Comparison of ENCODE assay signal across 16 cellular contexts in genomic region chr2:181421131-181421458, GRCh38. TPM values are rescaled to one million over a fixed set of nuclear protein-coding genes. Genes with fewer than 3 reads are reported as not detected.
A peak's percentile ranks its signal among the peaks of the same experiment; 100 is the strongest.
DNase-seq lines count a peak whose midpoint lies in the region; ATAC-seq, FAIRE-seq and TF ChIP-seq lines count a peak whose summit lies in the region.
"Had no signal": no experiment of that assay in that cellular context is flagged by ENCODE, and none has a peak within 500 bp of the region (broad histone marks: within the 10 kb centered on the region; RNA-seq: fewer than 3 reads in every experiment).

No MANE protein-coding gene starts in this region.

- no peak overlapping the region for H3K27ac ChIP-seq in CD4-positive, alpha-beta T cell (ENCODE audit: low read depth, low read length)
- H3K27ac ChIP-seq in OCI-LY3 (ENCODE audit: low read length), result peak overlapping the region; percentile 72
- H3K27ac ChIP-seq: GM23248, upper lobe of left lung had no signal

- peak overlapping the region; percentile 44 for H3K4me3 ChIP-seq in OCI-LY3 (ENCODE audit: low read length)
- H3K4me3 ChIP-seq: GM23248, upper lobe of left lung had no signal

- no peaks in the 10 kb centered on the region for H3K79me2 ChIP-seq in OCI-LY3 (ENCODE audit: low read length)

- CTCF ChIA-PET in CD4-positive, alpha-beta T cell (lab: Charles Lee), result no interaction called here

- intact Hi-C loops in CD4-positive, alpha-beta T cell (cut with DNase I, micrococcal nuclease), result no loop called here

- TF ChIP-seq POLR2A in GM12892 (IDR thresholded peaks at IDR 0.05; ENCODE audit: low read depth, low read length), result no peak

- no peaks in the 10 kb centered on the region for H3K27me3 Mint-ChIP-seq in CD4-positive, alpha-beta T cell
- peaks cover 0 to 2% (median 2%) of the 10 kb centered on the region in 3 donors for H3K27me3 Mint-ChIP-seq in immature natural killer cell (ENCODE audit: low read depth in 3 of 3)

- no peaks in the 10 kb centered on the region for H3K36me3 ChIP-seq in OCI-LY3 (replicated peaks; ENCODE audit: low read depth, low read length)
- H3K36me3 ChIP-seq: upper lobe of left lung had no signal

- H2AFZ ChIP-seq in OCI-LY3 (ENCODE audit: low read depth, low read length), result peak overlapping the region; percentile 88
- H2AFZ ChIP-seq: GM23248 had no signal

- H3K9me3 Mint-ChIP-seq in CD4-positive, alpha-beta T cell, result no peaks in the 10 kb centered on the region
- H3K9me3 Mint-ChIP-seq in immature natural killer cell, result peaks cover 0 to 3% (median 0%) of the 10 kb centered on the region in 6 donors

- no peaks in the 10 kb centered on the region for H4K20me1 ChIP-seq in OCI-LY3 (ENCODE audit: insufficient read depth, low read length)

- peak; percentile 40 for FAIRE-seq in GM12892 (lab: Jason Lieb, UNC)
- FAIRE-seq: small intestine had no signal

- H3K4me3 Mint-ChIP-seq in CD4-positive, alpha-beta T cell, result no peak overlapping the region
- no peak overlapping the region for H3K4me3 Mint-ChIP-seq in immature natural killer cell

- no peaks in the 10 kb centered on the region for H3K36me3 Mint-ChIP-seq in CD4-positive, alpha-beta T cell (ENCODE audit: low read depth)
- peaks cover 0 to 6% (median 0%) of the 10 kb centered on the region in 3 donors for H3K36me3 Mint-ChIP-seq in immature natural killer cell

- H3K4me2 ChIP-seq in OCI-LY3 (ENCODE audit: low read length), result peak overlapping the region; percentile 76

- H3K27me3 ChIP-seq in CD4-positive, alpha-beta T cell (ENCODE audit: control insufficient read depth, insufficient read depth, low read length), result no peaks in the 10 kb centered on the region
- no peaks in the 10 kb centered on the region for H3K27me3 ChIP-seq in OCI-LY3 (ENCODE audit: low read depth, low read length)
- H3K27me3 ChIP-seq: upper lobe of left lung had no signal

- ATAC-seq in CD4-positive, alpha-beta T cell (ENCODE audit: poor library complexity), result no peak
- ATAC-seq in HG03108 (IDR thresholded peaks at IDR 0.05; ENCODE audit: unreplicated experiment) (no peak), GM18870 (IDR thresholded peaks at IDR 0.05; ENCODE audit: unreplicated experiment) (no peak)

- no peak for DNase-seq in CD4-positive, alpha-beta T cell
- no peak for DNase-seq in GM12892 (ENCODE audit: insufficient read length)
- DNase-seq in immature natural killer cell, result no peak
- no peak for DNase-seq in superior temporal gyrus (ENCODE audit: extremely low spot score)
- DNase-seq in KG1 (lab: John Stamatoyannopoulos, UW), result no peak
- DNase-seq: activated CD4-positive, alpha-beta T cell treated with anti-CD3 and anti-CD28 coated beads for 48 hours; activated effector memory CD4-positive, alpha-beta T cell treated with Interleukin-2 at 50 U/mL for 16 hours; GM23248; NCI-H1436; NCI-H345; SHP77 treated with DMSO at 0.1 percent for 48 hours; small intestine; upper lobe of left lung had no signal

- TF ChIP-seq CTCF in CD4-positive, alpha-beta T cell (IDR thresholded peaks at IDR 0.05), result no peak
- TF ChIP-seq CTCF in OCI-LY3 (IDR thresholded peaks at IDR 0.05; ENCODE audit: low read depth, low read length), result no peak

- H3K9me3 ChIP-seq in CD4-positive, alpha-beta T cell (ENCODE audit: control insufficient read depth, low read length), result no peaks in the 10 kb centered on the region
- H3K9me3 ChIP-seq in OCI-LY3 (ENCODE audit: insufficient read depth, low read length), result no peaks in the 10 kb centered on the region
- H3K9me3 ChIP-seq: upper lobe of left lung had no signal

- H3K4me1 Mint-ChIP-seq in CD4-positive, alpha-beta T cell (ENCODE audit: low read depth), result peaks cover 21% of the 10 kb centered on the region
- H3K4me1 Mint-ChIP-seq in immature natural killer cell, result peaks cover 9 to 11% of the 10 kb centered on the region in 2 donors

- POLR2A ChIA-PET in CD4-positive, alpha-beta T cell (lab: Charles Lee), result no interaction called here

- peak overlapping the region; percentile 10 for H3K27ac Mint-ChIP-seq in CD4-positive, alpha-beta T cell
- peak overlapping the region in 5 of 6 donors; percentile 13 to 86 (median 43) for H3K27ac Mint-ChIP-seq in immature natural killer cell

- peak overlapping the region; percentile 14; the same call in 1 of the 2 replicates for H3K9ac ChIP-seq in OCI-LY3 (ENCODE audit: low read length)
- H3K9ac ChIP-seq: GM23248 had no signal

- peaks cover 33% of the 10 kb centered on the region for H3K4me1 ChIP-seq in OCI-LY3 (ENCODE audit: low read length)
- H3K4me1 ChIP-seq: upper lobe of left lung had no signal

RNA-seq across cellular contexts. Expression of gene ITGA4, which starts 36.1 kb away (rescaled TPM):
- total RNA-seq in CD4-positive, alpha-beta T cell, result 10 to 100 TPM; 79.4 to 79.5 TPM
- 35.3 TPM for polyA plus RNA-seq in GM12892 (2012; ENCODE audit: missing spikeins)
- 100 to 1,000 TPM; 102 to 132 (median 117) TPM for polyA plus RNA-seq in immature natural killer cell
